In the genomic region with DNA sequence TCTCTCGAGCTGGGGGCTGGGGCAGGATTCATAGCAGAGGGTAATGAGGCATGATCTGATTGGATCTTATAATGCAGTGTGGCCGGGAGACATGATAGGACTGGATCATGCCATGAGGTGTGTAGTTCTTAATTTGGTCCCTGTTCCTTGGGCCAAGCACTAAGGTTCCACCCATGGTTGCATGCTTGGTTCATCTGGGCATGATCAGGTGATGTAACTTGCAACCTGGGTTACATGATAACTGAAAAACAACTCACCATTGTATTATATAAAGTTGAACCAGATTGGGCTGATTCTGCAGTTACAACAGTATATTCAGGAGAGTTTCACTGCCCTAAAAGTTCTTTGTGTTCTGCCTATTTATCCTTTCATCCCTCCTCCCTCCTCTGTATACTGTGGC, we compare ENCODE assay signal across 24 cellular contexts.
"Had no signal": no experiment of that assay in that cellular context is flagged by ENCODE, and none has a peak within 500 bp of the region (broad histone marks: within the 10 kb centered on the region; RNA-seq: fewer than 3 reads in every experiment).

No MANE protein-coding gene starts in this region.

- DNase-seq: islet precursor cell; left ventricle myocardium inferior; mesendoderm; mucosa of descending colon; naive thymus-derived CD4-positive, alpha-beta T cell; ovary; right lobe of liver; stimulated activated CD4-positive, alpha-beta T cell treated with anti-CD3 and anti-CD28 coated beads, Interleukin-1b, Interleukin-23, amount 100 ng/mL, for 48 hours; stimulated activated CD4-positive, alpha-beta T cell treated with anti-CD3 and anti-CD28 coated beads, Interleukin-2, amount 100 ng/mL, for 48 hours; stimulated activated CD4-positive, alpha-beta T cell treated with anti-CD3 and anti-CD28 coated beads, Interleukin-4, amount 100 ng/mL, for 4 hours; stimulated activated CD8-positive, alpha-beta memory T cell treated with anti-CD3 and anti-CD28 coated beads, Interleukin-4, amount 100 ng/mL, for 48 hours; stimulated activated naive CD4-positive, alpha-beta T cell treated with Interleukin-2 at 50 U/mL for 16 hours; stimulated activated naive CD8-positive, alpha-beta T cell treated with anti-CD3 and anti-CD28 coated beads, Interleukin-15, amount 100 ng/mL, for 72 hours; substantia nigra had no signal

- H3K4me1 ChIP-seq: left ventricle myocardium inferior, right atrium auricular region, right lobe of liver, tibial nerve, vagina had no signal

- H3K4me2 ChIP-seq: smooth muscle cell had no signal

- H3K36me3 ChIP-seq: left ventricle myocardium inferior, ovary, right atrium auricular region, right lobe of liver, tibial nerve, vagina had no signal

- H3K36me3 Mint-ChIP-seq: mesothelial cell of epicardium; natural killer cell treated with Interleukin-12 subunit alpha and Interleukin-12 subunit beta and Interleukin-15 and Interleukin-18, amount 100 ng/mL, for 72 hours; type B pancreatic cell had no signal

- H3K4me1 Mint-ChIP-seq: mesothelial cell of epicardium; naive thymus-derived CD4-positive, alpha-beta T cell; stimulated activated memory B cell treated with anti-CD40 and anti-IgM and Interleukin-4, amounts not matched to agents 10 μg/mL and 1 μg/mL and 100 μg/mL, for 72 hours; stimulated activated naive CD8-positive, alpha-beta T cell treated with anti-CD3 and anti-CD28 coated beads, Interleukin-15, amount 100 ng/mL, for 72 hours had no signal

- H3K27ac ChIP-seq: left ventricle myocardium inferior, ovary, right atrium auricular region, right lobe of liver, tibial nerve, vagina had no signal

- H3K4me3 ChIP-seq: left ventricle myocardium inferior, lung, mucosa of descending colon, ovary, right atrium auricular region, right lobe of liver, smooth muscle cell, tibial nerve, vagina had no signal

- H3K27me3 Mint-ChIP-seq: progenitor cell of endocrine pancreas; stimulated activated memory B cell treated with anti-CD40 and anti-IgM and Interleukin-4, amounts not matched to agents 10 μg/mL and 1 μg/mL and 100 μg/mL, for 72 hours; stimulated activated naive CD8-positive, alpha-beta T cell treated with anti-CD3 and anti-CD28 coated beads, Interleukin-15, amount 100 ng/mL, for 72 hours had no signal

- H3K9me3 Mint-ChIP-seq: natural killer cell treated with Interleukin-12 subunit alpha and Interleukin-12 subunit beta and Interleukin-15 and Interleukin-18, amount 100 ng/mL, for 72 hours; stimulated activated memory B cell treated with anti-CD40 and anti-IgM and Interleukin-4, amounts not matched to agents 10 μg/mL and 1 μg/mL and 100 μg/mL, for 72 hours; stimulated activated naive CD8-positive, alpha-beta T cell treated with anti-CD3 and anti-CD28 coated beads, Interleukin-15, amount 100 ng/mL, for 72 hours; type B pancreatic cell had no signal

- H3K9me3 ChIP-seq: left ventricle myocardium inferior, mucosa of descending colon, ovary, right atrium auricular region, right lobe of liver, tibial nerve, vagina had no signal

- H3K4me3 Mint-ChIP-seq: mesothelial cell of epicardium; naive thymus-derived CD4-positive, alpha-beta T cell; natural killer cell treated with Interleukin-12 subunit alpha and Interleukin-12 subunit beta and Interleukin-15 and Interleukin-18, amount 100 ng/mL, for 72 hours; stimulated activated memory B cell treated with anti-CD40 and anti-IgM and Interleukin-4, amounts not matched to agents 10 μg/mL and 1 μg/mL and 100 μg/mL, for 72 hours; stimulated activated naive CD8-positive, alpha-beta T cell treated with anti-CD3 and anti-CD28 coated beads, Interleukin-15, amount 100 ng/mL, for 72 hours; type B pancreatic cell had no signal

- H3K27ac Mint-ChIP-seq: mesothelial cell of epicardium; naive thymus-derived CD4-positive, alpha-beta T cell; natural killer cell treated with Interleukin-12 subunit alpha and Interleukin-12 subunit beta and Interleukin-15 and Interleukin-18, amount 100 ng/mL, for 72 hours; progenitor cell of endocrine pancreas; stimulated activated memory B cell treated with anti-CD40 and anti-IgM and Interleukin-4, amounts not matched to agents 10 μg/mL and 1 μg/mL and 100 μg/mL, for 72 hours; stimulated activated naive CD8-positive, alpha-beta T cell treated with anti-CD3 and anti-CD28 coated beads, Interleukin-15, amount 100 ng/mL, for 72 hours; type B pancreatic cell had no signal

- ATAC-seq: mucosa of descending colon; naive thymus-derived CD4-positive, alpha-beta T cell; natural killer cell treated with Interleukin-12 subunit alpha and Interleukin-12 subunit beta and Interleukin-15 and Interleukin-18, amount 100 ng/mL, for 72 hours; right lobe of liver; stimulated activated memory B cell treated with anti-CD40 and anti-IgM and Interleukin-4, amounts not matched to agents 10 μg/mL and 1 μg/mL and 100 μg/mL, for 72 hours; stimulated activated naive CD8-positive, alpha-beta T cell treated with anti-CD3 and anti-CD28 coated beads, Interleukin-15, amount 100 ng/mL, for 72 hours had no signal

- H3K27me3 ChIP-seq: ovary, right atrium auricular region, right lobe of liver, tibial nerve, vagina had no signal
